In the genomic region with DNA sequence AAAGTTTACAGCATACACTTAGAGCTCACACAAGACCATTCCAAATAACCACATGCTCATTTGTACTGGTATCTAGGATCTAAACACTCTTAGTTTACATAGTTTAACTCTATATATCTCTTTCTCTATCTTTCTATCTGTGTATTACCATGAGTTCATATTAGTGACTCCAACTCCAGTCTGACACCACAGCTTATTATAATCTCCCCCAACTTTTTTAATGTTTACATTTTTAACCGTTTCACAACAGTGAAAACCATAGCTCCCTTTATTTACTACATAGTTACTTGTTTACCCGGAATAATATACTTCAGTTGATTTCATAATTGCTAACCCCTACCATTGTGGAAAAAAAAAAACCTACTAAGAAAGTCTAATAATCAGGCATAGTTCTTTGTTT, we compare ENCODE assay signal across 32 cellular contexts.
"Had no signal": no experiment of that assay in that cellular context is flagged by ENCODE, and none has a peak within 500 bp of the region (broad histone marks: within the 10 kb centered on the region; RNA-seq: fewer than 3 reads in every experiment).

No MANE protein-coding gene starts in this region.

- DNase-seq: activated B cell treated with CpG ODN at 0.5 μM for 24 hours; activated CD4-positive, alpha-beta memory T cell treated with anti-CD3 and anti-CD28 coated beads for 36 hours; activated CD4-positive, alpha-beta T cell treated with anti-CD3 and anti-CD28 coated beads for 4 hours; activated CD4-positive, alpha-beta T cell treated with anti-CD3 and anti-CD28 coated beads, Interleukin-2, amount 10 ng/mL, durations not matched to agents 24 days and 14 days; activated CD4-positive, alpha-beta T cell treated with anti-CD3 and anti-CD28 coated beads, Interleukin-2, amount 50 U/mL, for 1 hour; activated CD4-positive, alpha-beta T cell treated with anti-CD3 and anti-CD28 coated beads, Interleukin-2, amount 50 U/mL, for 4 hours; activated CD4-positive, CD25-positive, alpha-beta regulatory T cell treated with anti-CD3 and anti-CD28 coated beads, Interleukin-2, amount 50 U/mL, for 72 hours; activated CD8-positive, alpha-beta memory T cell treated with anti-CD3 and anti-CD28 coated beads, Interleukin-2, amount 50 U/mL, for 4 hours; activated CD8-positive, alpha-beta T cell treated with anti-CD3 and anti-CD28 coated beads for 36 hours; activated effector memory CD4-positive, alpha-beta T cell treated with anti-CD3 and anti-CD28 coated beads, Interleukin-2, amount 50 U/mL, for 16 hours; activated gamma-delta T cell treated with Interleukin-2 at 50 U/mL for 16 hours; activated naive CD4-positive, alpha-beta T cell; activated naive CD4-positive, alpha-beta T cell treated with anti-CD3 and anti-CD28 coated beads for 36 hours; activated naive CD4-positive, alpha-beta T cell treated with anti-CD3 and anti-CD28 coated beads, Interleukin-2, amount 50 U/mL, for 16 hours; activated naive CD8-positive, alpha-beta T cell treated with anti-CD3 and anti-CD28 coated beads for 36 hours; activated T-cell treated with anti-CD3 and anti-CD28 coated beads for 4 hours; activated T-cell treated with anti-CD3 and anti-CD28 coated beads, Interleukin-2, amount 50 U/mL, for 1 hour; activated T-cell treated with anti-CD3 and anti-CD28 coated beads, Interleukin-2, amount 50 U/mL, for 4 hours; activated T-cell treated with anti-CD3 and anti-CD28 coated beads, Interleukin-2, amount 50 U/mL, for 72 hours; adrenal gland; amniotic stem cell; aorta; body of pancreas; brain microvascular endothelial cell; central memory CD4-positive, alpha-beta T cell; T-cell; T-helper 17 cell had no signal

- H3K36me3 ChIP-seq: adrenal gland, brain microvascular endothelial cell, breast epithelium had no signal

- H3K27me3 Mint-ChIP-seq: activated B cell treated with CpG ODN at 0.5 μM for 24 hours; activated CD4-positive, alpha-beta memory T cell treated with anti-CD3 and anti-CD28 coated beads for 36 hours; activated CD4-positive, alpha-beta T cell treated with anti-CD3 and anti-CD28 coated beads, Interleukin-2, amount 10 ng/mL, durations not matched to agents 24 days and 14 days; activated CD8-positive, alpha-beta T cell treated with anti-CD3 and anti-CD28 coated beads for 36 hours; activated naive CD8-positive, alpha-beta T cell treated with anti-CD3 and anti-CD28 coated beads for 36 hours; activated T-helper 17 cell treated with anti-CD3 and anti-CD28 coated beads, Interleukin-2, amount 50 U/mL, for 72 hours; T-helper 17 cell had no signal

- H3K4me3 Mint-ChIP-seq: activated B cell treated with CpG ODN at 0.5 μM for 24 hours; activated CD4-positive, alpha-beta memory T cell treated with anti-CD3 and anti-CD28 coated beads for 36 hours; activated CD4-positive, alpha-beta T cell treated with anti-CD3 and anti-CD28 coated beads, Interleukin-2, amount 10 ng/mL, durations not matched to agents 24 days and 14 days; activated CD8-positive, alpha-beta T cell treated with anti-CD3 and anti-CD28 coated beads for 36 hours; activated naive CD4-positive, alpha-beta T cell treated with anti-CD3 and anti-CD28 coated beads for 36 hours; activated naive CD8-positive, alpha-beta T cell treated with anti-CD3 and anti-CD28 coated beads for 36 hours; activated T-cell treated with anti-CD3 and anti-CD28 coated beads, Interleukin-2, amount 50 U/mL, for 4 hours; activated T-cell treated with anti-CD3 and anti-CD28 coated beads, Interleukin-2, amount 50 U/mL, for 72 hours; activated T-helper 1 cell treated with anti-CD3 and anti-CD28 coated beads, Interleukin-12 subunit alpha, Interleukin-12 subunit beta, Interleukin-2, Interleukin-4 antibody, amounts not matched to agents 30 ng/mL and 10 ng/mL and 1 ng/mL, durations not matched to agents 14 hours and 24 hours and 36 hours; activated T-helper 17 cell treated with anti-CD3 and anti-CD28 coated beads, Interleukin-2, amount 50 U/mL, for 72 hours; T-cell; T-helper 17 cell had no signal

- H3K9me3 Mint-ChIP-seq: activated CD4-positive, alpha-beta T cell treated with anti-CD3 and anti-CD28 coated beads, Interleukin-2, amount 10 ng/mL, durations not matched to agents 24 days and 14 days; activated CD8-positive, alpha-beta T cell treated with anti-CD3 and anti-CD28 coated beads for 36 hours; activated naive CD4-positive, alpha-beta T cell treated with anti-CD3 and anti-CD28 coated beads for 36 hours; activated naive CD4-positive, alpha-beta T cell treated with anti-CD3 and anti-CD28 coated beads, Interleukin-2, amount 50 U/mL, for 72 hours; activated naive CD8-positive, alpha-beta T cell treated with anti-CD3 and anti-CD28 coated beads for 36 hours; activated T-cell treated with anti-CD3 and anti-CD28 coated beads, Interleukin-2, amount 50 U/mL, for 4 hours; activated T-cell treated with anti-CD3 and anti-CD28 coated beads, Interleukin-2, amount 50 U/mL, for 72 hours; activated T-helper 1 cell treated with anti-CD3 and anti-CD28 coated beads, Interleukin-12 subunit alpha, Interleukin-12 subunit beta, Interleukin-2, Interleukin-4 antibody, amounts not matched to agents 30 ng/mL and 10 ng/mL and 1 ng/mL, durations not matched to agents 14 hours and 24 hours and 36 hours; activated T-helper 17 cell treated with anti-CD3 and anti-CD28 coated beads, Interleukin-2, amount 50 U/mL, for 72 hours had no signal

- H3K4me3 ChIP-seq: adrenal gland, body of pancreas, breast epithelium had no signal

- H3K27ac ChIP-seq: adrenal gland, body of pancreas, brain microvascular endothelial cell, breast epithelium, VCaP had no signal

- H3K4me1 Mint-ChIP-seq: activated B cell treated with CpG ODN at 0.5 μM for 24 hours; activated CD4-positive, alpha-beta T cell treated with anti-CD3 and anti-CD28 coated beads, Interleukin-2, amount 10 ng/mL, durations not matched to agents 24 days and 14 days; activated naive CD8-positive, alpha-beta T cell treated with anti-CD3 and anti-CD28 coated beads for 36 hours; activated T-helper 17 cell treated with anti-CD3 and anti-CD28 coated beads, Interleukin-2, amount 50 U/mL, for 72 hours; T-cell; T-helper 17 cell had no signal

- H3K27ac Mint-ChIP-seq: activated B cell treated with CpG ODN at 0.5 μM for 24 hours; activated CD4-positive, alpha-beta memory T cell treated with anti-CD3 and anti-CD28 coated beads for 36 hours; activated CD4-positive, alpha-beta T cell treated with anti-CD3 and anti-CD28 coated beads, Interleukin-2, amount 10 ng/mL, durations not matched to agents 24 days and 14 days; activated CD8-positive, alpha-beta T cell treated with anti-CD3 and anti-CD28 coated beads for 36 hours; activated naive CD4-positive, alpha-beta T cell treated with anti-CD3 and anti-CD28 coated beads for 36 hours; activated naive CD4-positive, alpha-beta T cell treated with anti-CD3 and anti-CD28 coated beads, Interleukin-2, amount 50 U/mL, for 72 hours; activated naive CD8-positive, alpha-beta T cell treated with anti-CD3 and anti-CD28 coated beads for 36 hours; activated T-cell treated with anti-CD3 and anti-CD28 coated beads, Interleukin-2, amount 50 U/mL, for 72 hours; activated T-helper 1 cell treated with anti-CD3 and anti-CD28 coated beads, Interleukin-12 subunit alpha, Interleukin-12 subunit beta, Interleukin-2, Interleukin-4 antibody, amounts not matched to agents 30 ng/mL and 10 ng/mL and 1 ng/mL, durations not matched to agents 14 hours and 24 hours and 36 hours; activated T-helper 17 cell treated with anti-CD3 and anti-CD28 coated beads, Interleukin-2, amount 50 U/mL, for 72 hours; T-cell; T-helper 17 cell had no signal

- H3K27me3 ChIP-seq: adrenal gland, body of pancreas, brain microvascular endothelial cell, breast epithelium had no signal

- H3K9me3 ChIP-seq: adrenal gland, body of pancreas had no signal

- H3K36me3 Mint-ChIP-seq: activated CD4-positive, alpha-beta memory T cell treated with anti-CD3 and anti-CD28 coated beads for 36 hours; activated naive CD4-positive, alpha-beta T cell treated with anti-CD3 and anti-CD28 coated beads, Interleukin-2, amount 50 U/mL, for 72 hours; activated naive CD8-positive, alpha-beta T cell treated with anti-CD3 and anti-CD28 coated beads for 36 hours; T-cell had no signal

- H3K4me1 ChIP-seq: adrenal gland, body of pancreas, breast epithelium had no signal
